ENCODE assay signal across 1 cellular context in genomic region chr10:47412177-47412730, GRCh38.
TF ChIP-seq lines count a peak whose summit lies in the region.

No MANE protein-coding gene starts in this region.

TF ChIP-seq in HCT116, 20 proteins besides CTCF, POLR2A, EP300 and RAD21 (continued from another document):
- TF ChIP-seq, protein P1, sequence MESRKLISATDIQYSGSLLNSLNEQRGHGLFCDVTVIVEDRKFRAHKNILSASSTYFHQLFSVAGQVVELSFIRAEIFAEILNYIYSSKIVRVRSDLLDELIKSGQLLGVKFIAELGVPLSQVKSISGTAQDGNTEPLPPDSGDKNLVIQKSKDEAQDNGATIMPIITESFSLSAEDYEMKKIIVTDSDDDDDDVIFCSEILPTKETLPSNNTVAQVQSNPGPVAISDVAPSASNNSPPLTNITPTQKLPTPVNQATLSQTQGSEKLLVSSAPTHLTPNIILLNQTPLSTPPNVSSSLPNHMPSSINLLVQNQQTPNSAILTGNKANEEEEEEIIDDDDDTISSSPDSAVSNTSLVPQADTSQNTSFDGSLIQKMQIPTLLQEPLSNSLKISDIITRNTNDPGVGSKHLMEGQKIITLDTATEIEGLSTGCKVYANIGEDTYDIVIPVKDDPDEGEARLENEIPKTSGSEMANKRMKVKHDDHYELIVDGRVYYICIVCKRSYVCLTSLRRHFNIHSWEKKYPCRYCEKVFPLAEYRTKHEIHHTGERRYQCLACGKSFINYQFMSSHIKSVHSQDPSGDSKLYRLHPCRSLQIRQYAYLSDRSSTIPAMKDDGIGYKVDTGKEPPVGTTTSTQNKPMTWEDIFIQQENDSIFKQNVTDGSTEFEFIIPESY (IDR thresholded peaks at IDR 0.05; ENCODE audit: extremely low read depth, insufficient replicate concordance, low read length), result no peak
- TF ChIP-seq CBX3 (IDR thresholded peaks at IDR 0.05; ENCODE audit: low read depth) (no peak), ZFX (IDR thresholded peaks at IDR 0.05) (no peak), ELF1 (IDR thresholded peaks at IDR 0.05; ENCODE audit: borderline replicate concordance, low read depth) (no peak), TCF7L2 (IDR thresholded peaks at IDR 0.05; ENCODE audit: borderline replicate concordance, extremely low read depth, insufficient read depth, insufficient read length) (no peak), EGR1 (IDR thresholded peaks at IDR 0.05; ENCODE audit: low read depth) (no peak), CEBPB (IDR thresholded peaks at IDR 0.05; ENCODE audit: low read depth) (no peak), EZH2phosphoT487 (IDR thresholded peaks at IDR 0.05; ENCODE audit: borderline replicate concordance) (no peak), SRF (IDR thresholded peaks at IDR 0.05; ENCODE audit: low read depth) (no peak), JUND (IDR thresholded peaks at IDR 0.05) (no peak), SP1 (IDR thresholded peaks at IDR 0.05; ENCODE audit: low read depth) (no peak), SIN3A (IDR thresholded peaks at IDR 0.05; ENCODE audit: low read depth) (no peak), YY1 (IDR thresholded peaks at IDR 0.05; ENCODE audit: extremely low read depth, insufficient replicate concordance, low read depth, low read length) (no peak), FOSL1 (IDR thresholded peaks at IDR 0.05; ENCODE audit: low read depth) (no peak), MAX (IDR thresholded peaks at IDR 0.05) (no peak)
TF ChIP-seq in HCT116: peak in this region for 0.
